Comparison of ENCODE assay signal across 16 cellular contexts in genomic region chr6:42131531-42131930, GRCh38. TPM values are rescaled to one million over a fixed set of nuclear protein-coding genes. Genes with fewer than 3 reads are reported as not detected.
DNase-seq lines count a peak whose midpoint lies in the region; ATAC-seq, FAIRE-seq and TF ChIP-seq lines count a peak whose summit lies in the region.
"Had no signal": no experiment of that assay in that cellular context is flagged by ENCODE, and none has a peak within 500 bp of the region (broad histone marks: within the 10 kb centered on the region; RNA-seq: fewer than 3 reads in every experiment).

No MANE protein-coding gene starts in this region.

- H3K9me3 ChIP-seq in endothelial cell of umbilical vein (replicated peaks; ENCODE audit: control insufficient read depth, insufficient read depth, low read length) = no peaks in the 10 kb centered on the region
- H3K9me3 ChIP-seq in osteoblast (ENCODE audit: low read depth, low read length) = no peaks in the 10 kb centered on the region
- H3K9me3 ChIP-seq in lower lobe of right lung = no peaks in the 10 kb centered on the region
- H3K9me3 ChIP-seq: upper lobe of right lung had no signal

- peak overlapping the region; percentile 47 for H3K27ac ChIP-seq in endothelial cell of umbilical vein (ENCODE audit: insufficient read depth, low read depth, low read length)
- peak overlapping the region; percentile 71 for H3K27ac ChIP-seq in osteoblast (ENCODE audit: low read depth, low read length)
- H3K27ac ChIP-seq in lower lobe of right lung = no peak overlapping the region
- H3K27ac ChIP-seq: SK-N-MC, upper lobe of right lung had no signal

- H3K27me3 ChIP-seq in endothelial cell of umbilical vein (ENCODE audit: control insufficient read depth in 2 of 2, insufficient read depth in 2 of 2, low read length in 2 of 2) = no peaks in the 10 kb centered on the region
- no peaks in the 10 kb centered on the region for H3K27me3 ChIP-seq in osteoblast (ENCODE audit: insufficient read depth, low read length)
- no peaks in the 10 kb centered on the region for H3K27me3 ChIP-seq in lower lobe of right lung (ENCODE audit: low read depth)
- H3K27me3 ChIP-seq: upper lobe of right lung had no signal

- dilution Hi-C loops in endothelial cell of umbilical vein (cut with MboI; ENCODE audit: extremely low pct_ligation_motif_present, low sequenced_read_pairs) = no loop called here

- H3K9me1 ChIP-seq in endothelial cell of umbilical vein (replicated peaks; ENCODE audit: control insufficient read depth, extremely low read depth, insufficient read depth, low read length) = no peaks in the 10 kb centered on the region

- ATAC-seq in GM18505 (IDR thresholded peaks at IDR 0.05; ENCODE audit: unreplicated experiment) (no peak), lower lobe of right lung (no peak), GM21367 (IDR thresholded peaks at IDR 0.05; ENCODE audit: unreplicated experiment) (no peak)
- ATAC-seq: upper lobe of right lung had no signal

- CTCF ChIA-PET in endothelial cell of umbilical vein (lab: Charles Lee) = interaction anchor here (5.4 kb wide), 1 partner anchor 27 kb away, joined by 31 read pairs; no protein-coding TSS in a partner anchor

- no TSS peak for BruUV-seq in endothelial cell of umbilical vein (replicated peaks; lab: Mats Ljungman, UMichigan)

- no peak for TF ChIP-seq POLR2A in endothelial cell of umbilical vein (IDR thresholded peaks at IDR 0.05; ENCODE audit: low read depth, low read length)
- no peak for TF ChIP-seq POLR2A in GM18505 (IDR thresholded peaks at IDR 0.05; ENCODE audit: borderline replicate concordance, extremely low read depth, insufficient read depth, insufficient read length)

- H3K4me3 ChIP-seq in endothelial cell of umbilical vein (replicated peaks in 1 of 3; ENCODE audit: insufficient read depth in 1 of 3, low read depth in 1 of 3, low read length in 3 of 3) (no peak overlapping the region), osteoblast (ENCODE audit: insufficient read depth, low read length) (no peak overlapping the region), lower lobe of right lung (no peak overlapping the region)
- H3K4me3 ChIP-seq: SK-N-MC, upper lobe of right lung had no signal

- H4K20me1 ChIP-seq in endothelial cell of umbilical vein (replicated peaks; ENCODE audit: control insufficient read depth, extremely low read depth, insufficient read depth, low read length) (no peaks in the 10 kb centered on the region), osteoblast (ENCODE audit: insufficient read depth, low read length) (no peaks in the 10 kb centered on the region)

- no peak for FAIRE-seq in RCC 7860 (lab: Jason Lieb, UNC)
- peak; percentile 98 for FAIRE-seq in endothelial cell of umbilical vein (lab: Jason Lieb, UNC)

- TF ChIP-seq CTCF in endothelial cell of umbilical vein (IDR thresholded peaks at IDR 0.05; ENCODE audit: extremely low read depth in 1 of 2, insufficient read depth in 1 of 2, low read depth in 1 of 2, low read length in 2 of 2) = no peak
- TF ChIP-seq CTCF in osteoblast (IDR thresholded peaks at IDR 0.05; ENCODE audit: extremely low read depth, low read depth, low read length) = no peak
- no peak for TF ChIP-seq CTCF in lower lobe of right lung (IDR thresholded peaks at IDR 0.05)

- H2AFZ ChIP-seq in endothelial cell of umbilical vein (ENCODE audit: low read depth, low read length) (peak overlapping the region; percentile 48), osteoblast (ENCODE audit: low read length) (peak overlapping the region; percentile 64)

- POLR2A ChIA-PET in endothelial cell of umbilical vein (lab: Charles Lee) = no interaction called here

- H3K79me2 ChIP-seq in endothelial cell of umbilical vein (ENCODE audit: control insufficient read depth, insufficient read depth, low read length) (no peaks in the 10 kb centered on the region), osteoblast (ENCODE audit: insufficient read depth, low read length) (no peaks in the 10 kb centered on the region)

- H3K4me1 ChIP-seq in endothelial cell of umbilical vein (ENCODE audit: control insufficient read depth, extremely low read depth, insufficient read depth, low read length) = peaks cover 15% of the 10 kb centered on the region
- H3K4me1 ChIP-seq in osteoblast (ENCODE audit: insufficient read depth, low read length) = peaks cover 18% of the 10 kb centered on the region
- H3K4me1 ChIP-seq in lower lobe of right lung = no peaks in the 10 kb centered on the region

- peak overlapping the region; percentile 14 for H3K9ac ChIP-seq in endothelial cell of umbilical vein (replicated peaks; ENCODE audit: extremely low read depth, insufficient read depth, low read length)

- H3K36me3 ChIP-seq in endothelial cell of umbilical vein (ENCODE audit: control insufficient read depth in 2 of 2, extremely low read depth in 1 of 2, insufficient read depth in 2 of 2, low read length in 2 of 2) (no peaks in the 10 kb centered on the region), osteoblast (ENCODE audit: insufficient read depth, low read length) (peaks cover 5% of the 10 kb centered on the region), lower lobe of right lung (peaks cover 14% of the 10 kb centered on the region)
- H3K36me3 ChIP-seq: upper lobe of right lung had no signal

- peak; percentile 76 for DNase-seq in EH (ENCODE audit: low read depth)
- peak; percentile 53 for DNase-seq in RCC 7860 (ENCODE audit: low spot score)
- peak; percentile 82 for DNase-seq in endothelial cell of umbilical vein (ENCODE audit: low read depth, low spot score)
- DNase-seq in osteoblast (ENCODE audit: insufficient read length, low spot score, missing footprints) = peak; percentile 98
- no peak for DNase-seq in NCI-H2081 treated with DMSO at 0.1 percent for 48 hours (lab: John Stamatoyannopoulos, UW)
- no peak for DNase-seq in lower lobe of right lung
- DNase-seq: activated effector memory CD4-positive, alpha-beta T cell treated with Interleukin-2 at 50 U/mL for 16 hours; hypothalamus; mesendoderm; NCI-H510A; retina; upper lobe of right lung had no signal

- H3K4me2 ChIP-seq in endothelial cell of umbilical vein (ENCODE audit: insufficient read depth, low read length) (no peak overlapping the region), osteoblast (ENCODE audit: insufficient read depth, low read length) (peak overlapping the region; percentile 15)

- intact Hi-C loops in endothelial cell of umbilical vein (cut with micrococcal nuclease) = no loop called here
- intact Hi-C loops in lower lobe of right lung (cut with DNase I) = no loop called here

TF ChIP-seq in endothelial cell of umbilical vein, 7 proteins besides CTCF, POLR2A, EP300 and RAD21:
- TF ChIP-seq FOS (IDR thresholded peaks at IDR 0.05; ENCODE audit: borderline replicate concordance, insufficient read depth, low read length) (peak; percentile 77), POLR2AphosphoS5 (IDR thresholded peaks at IDR 0.05; ENCODE audit: insufficient read depth, low read depth, low read length) (no peak), MAX (IDR thresholded peaks at IDR 0.05; ENCODE audit: insufficient read depth, insufficient read length) (no peak), JUN (IDR thresholded peaks at IDR 0.05; ENCODE audit: borderline replicate concordance, insufficient read depth, insufficient read length, low read depth) (peak; percentile 10), EZH2 (IDR thresholded peaks at IDR 0.05; ENCODE audit: borderline replicate concordance, low read depth, low read length, severe bottlenecking) (no peak), MYC (IDR thresholded peaks at IDR 0.05; ENCODE audit: low read depth, low read length) (no peak), GATA2 (IDR thresholded peaks at IDR 0.05; ENCODE audit: insufficient read depth, insufficient read length, low read depth, low read length) (no peak)

RNA-seq across cellular contexts. Expression of gene C6orf132, which starts 10.9 kb away (rescaled TPM):
- total RNA-seq in endothelial cell of umbilical vein = 0.07 and 0.71 TPM in 2 replicates
- 0.15 and 0.54 TPM in 2 replicates for polyA plus RNA-seq in endothelial cell of umbilical vein
- 0.10 and 0.32 TPM in 2 replicates for polyA plus RNA-seq in endothelial cell of umbilical vein (2011; cell fraction: cytosol; rRNA removed)
- 0.21 TPM in 1 of 2 replicates, not detected in the other for polyA plus RNA-seq in endothelial cell of umbilical vein (2011; cell fraction: nucleus; rRNA removed)
- polyA plus RNA-seq in endothelial cell of umbilical vein (2012) = 0.28 and 0.78 TPM in 2 replicates
- not detected in 2 replicates for polyA minus RNA-seq in endothelial cell of umbilical vein
- polyA minus RNA-seq in endothelial cell of umbilical vein (2011; cell fraction: cytosol; rRNA and poly(A)+ RNA removed) = not detected
- 0.58 TPM in 1 of 2 replicates, not detected in the other for polyA minus RNA-seq in endothelial cell of umbilical vein (2011; cell fraction: nucleus; rRNA and poly(A)+ RNA removed)
- total RNA-seq in osteoblast = 2.9 TPM in 2 replicates
- total RNA-seq in lower lobe of right lung = 13.5 TPM
- polyA plus RNA-seq: CD14-positive monocyte had no signal

RNA-seq across cellular contexts. Expression of gene GUCA1A, which starts 41.6 kb away (rescaled TPM):
- total RNA-seq in endothelial cell of umbilical vein (0.22 TPM in 1 of 2 replicates, not detected in the other), osteoblast (not detected in 2 replicates), lower lobe of right lung (not detected)
- 0.04 and 0.21 TPM in 2 replicates for polyA plus RNA-seq in endothelial cell of umbilical vein
- polyA plus RNA-seq in endothelial cell of umbilical vein (2011; cell fraction: cytosol; rRNA removed) = 0.12 and 0.13 TPM in 2 replicates
- polyA plus RNA-seq in endothelial cell of umbilical vein (2011; cell fraction: nucleus; rRNA removed) = 0.09 TPM in 1 of 2 replicates, not detected in the other
- polyA plus RNA-seq in endothelial cell of umbilical vein (2012) = not detected in 2 replicates
- polyA minus RNA-seq in endothelial cell of umbilical vein = 0.28 TPM in 1 of 2 replicates, not detected in the other
- not detected for polyA minus RNA-seq in endothelial cell of umbilical vein (2011; cell fraction: cytosol; rRNA and poly(A)+ RNA removed)
- not detected in 2 replicates for polyA minus RNA-seq in endothelial cell of umbilical vein (2011; cell fraction: nucleus; rRNA and poly(A)+ RNA removed)
- total RNA-seq: upper lobe of right lung had no signal
- polyA plus RNA-seq: CD14-positive monocyte had no signal

Comparison
In these comparisons a context has a peak if more than half of its experiments do, and no peak if none do; other contexts are left out.
1. DNase-seq: peak in EH (single experiment), RCC 7860 (single experiment), endothelial cell of umbilical vein (single experiment) and osteoblast (single experiment); none in NCI-H2081 treated with DMSO at 0.1 percent for 48 hours (single experiment) and lower lobe of right lung (single experiment).